In the genomic region with DNA sequence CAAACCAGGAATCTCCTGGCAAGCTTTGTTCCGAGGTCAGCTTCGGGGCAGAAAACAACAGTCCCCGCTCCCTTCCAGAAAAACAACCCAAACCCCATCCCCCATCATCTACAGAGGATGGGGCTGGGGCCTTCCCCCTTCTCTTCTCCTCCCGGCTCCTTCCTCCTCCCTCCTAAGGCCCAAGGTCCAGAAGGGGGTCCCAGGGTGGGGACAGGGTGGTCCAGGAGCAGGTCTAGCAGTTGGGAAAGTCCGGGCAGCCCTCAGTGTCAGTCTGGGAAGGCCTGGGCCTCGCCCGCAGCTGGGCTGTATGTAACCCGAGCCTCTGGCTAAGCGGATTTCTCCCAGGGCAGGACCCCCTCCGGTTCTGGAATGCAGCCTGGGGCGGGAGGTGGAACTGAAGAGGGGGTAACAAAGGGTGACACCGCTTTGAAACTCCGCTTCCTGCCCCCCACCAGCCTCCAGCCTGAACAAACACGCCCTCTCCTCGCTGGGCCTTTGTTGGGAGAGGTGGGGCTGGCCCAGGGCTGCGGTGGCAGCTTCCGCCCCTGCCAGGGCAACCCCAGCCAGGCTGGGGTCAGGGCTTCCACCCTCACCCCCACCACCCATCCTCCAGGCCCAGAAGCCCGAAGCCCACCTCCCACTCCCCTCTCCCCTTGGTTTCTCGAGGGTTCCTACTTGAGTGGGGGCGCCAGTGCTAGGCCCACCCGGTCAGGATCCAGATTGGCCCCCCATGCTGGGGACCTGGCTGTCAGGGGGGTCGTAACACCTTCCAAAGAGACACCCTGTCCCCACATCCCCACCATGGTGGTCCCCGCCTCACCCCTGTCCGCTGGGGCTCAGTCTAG, we compare ENCODE assay signal across 9 cellular contexts.
A peak's percentile ranks its signal among the peaks of the same experiment; 100 is the strongest.
DNase-seq lines count a peak whose midpoint lies in the region; ATAC-seq and TF ChIP-seq lines count a peak whose summit lies in the region.
"Had no signal": no experiment of that assay in that cellular context is flagged by ENCODE, and none has a peak within 500 bp of the region (broad histone marks: within the 10 kb centered on the region; RNA-seq: fewer than 3 reads in every experiment).

No MANE protein-coding gene starts in this region.

- H3K9ac ChIP-seq in BLaER1, result peak overlapping the region; percentile 65

- peak overlapping the region; percentile 58 for H3K4me2 ChIP-seq in BLaER1

- H3K27ac ChIP-seq in BLaER1, result peak overlapping the region; percentile 82

- H3K4me3 ChIP-seq in BLaER1, result no peak overlapping the region
- H3K4me3 ChIP-seq in BE2C (ENCODE audit: low read depth, low read length), result no peak overlapping the region

- peaks cover 81% of the 10 kb centered on the region for H3K4me1 ChIP-seq in BLaER1
- peaks cover 17% of the 10 kb centered on the region for H3K4me1 ChIP-seq in BE2C

- ATAC-seq in HG03457 (IDR thresholded peaks at IDR 0.05; ENCODE audit: unreplicated experiment), result no peak
- no peak for ATAC-seq in HG02763 (IDR thresholded peaks at IDR 0.05; ENCODE audit: unreplicated experiment)

- TF ChIP-seq CTCF in BE2C (IDR thresholded peaks at IDR 0.05; ENCODE audit: low read depth, low read length), result no peak

- peak; percentile 86 for DNase-seq in HuH-7 (ENCODE audit: low spot score)
- peak; percentile 78 for DNase-seq in cerebellar cortex (ENCODE audit: low spot score)
- peak; percentile 67 for DNase-seq in myocyte (ENCODE audit: low read depth)
- no peak for DNase-seq in anterior cingulate cortex (lab: John Stamatoyannopoulos, UW)
- DNase-seq in BE2C, result no peak
- DNase-seq: DMS53 had no signal

- H3K36me3 ChIP-seq in BLaER1, result no peaks in the 10 kb centered on the region
- H3K36me3 ChIP-seq in BE2C, result no peaks in the 10 kb centered on the region

- H3K9me3 ChIP-seq in BLaER1 (no peaks in the 10 kb centered on the region), BE2C (no peaks in the 10 kb centered on the region)

- H3K27me3 ChIP-seq in BLaER1, result peaks cover 6% of the 10 kb centered on the region; the same call in 1 of the 2 replicates
- no peaks in the 10 kb centered on the region for H3K27me3 ChIP-seq in BE2C

- H4K20me1 ChIP-seq in BLaER1, result no peaks in the 10 kb centered on the region

Comparison
In these comparisons a context has a peak if more than half of its experiments do, and no peak if none do; other contexts are left out.
1. DNase-seq: peak in HuH-7 (single experiment), cerebellar cortex (single experiment) and myocyte (single experiment); none in anterior cingulate cortex (0 of 58) and BE2C (single experiment).